ENCODE assay signal across 29 cellular contexts in the genomic region with DNA sequence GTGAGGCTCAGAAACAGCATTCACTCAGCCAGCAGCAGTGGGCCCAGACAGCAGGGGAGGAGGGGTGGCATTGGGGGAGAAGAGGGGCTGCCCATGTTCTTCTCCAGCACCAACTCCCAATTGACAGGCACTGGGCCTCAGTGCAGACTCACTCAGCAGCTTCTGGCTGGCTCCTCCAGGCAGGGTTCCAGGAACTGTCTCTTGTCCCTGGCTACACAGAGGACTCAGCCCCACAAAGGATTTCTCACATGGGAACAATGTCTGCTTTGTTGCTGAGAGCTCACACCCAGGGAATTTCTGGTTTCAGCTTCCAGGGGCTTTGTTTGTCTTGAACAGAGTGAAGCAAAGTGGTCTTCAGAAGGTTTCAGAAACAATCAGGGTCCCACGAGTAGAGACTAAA.
"Had no signal": no experiment of that assay in that cellular context is flagged by ENCODE, and none has a peak within 500 bp of the region (broad histone marks: within the 10 kb centered on the region; RNA-seq: fewer than 3 reads in every experiment).

No MANE protein-coding gene starts in this region.

- H3K27ac ChIP-seq: coronary artery, esophagus muscularis mucosa, foreskin keratinocyte, gastroesophageal sphincter, heart right ventricle, lower lobe of right lung, parathyroid adenoma, psoas muscle, right lobe of liver, stomach, transverse colon, vagina had no signal

- H2AFZ ChIP-seq: parathyroid adenoma had no signal

- H3K27me3 ChIP-seq: esophagus muscularis mucosa, foreskin keratinocyte, gastroesophageal sphincter, heart right ventricle, right lobe of liver, stomach, transverse colon, vagina had no signal

- H3K79me2 ChIP-seq: parathyroid adenoma had no signal

- H3K9ac ChIP-seq: parathyroid adenoma had no signal

- H3K36me3 ChIP-seq: esophagus muscularis mucosa, gastroesophageal sphincter, heart right ventricle, lower lobe of right lung, right lobe of liver, stomach, transverse colon, vagina had no signal

- FAIRE-seq: endothelial cell of umbilical vein, small intestine had no signal

- H3K9me3 ChIP-seq: esophagus muscularis mucosa, gastroesophageal sphincter, heart right ventricle, lower lobe of right lung, mucosa of descending colon, psoas muscle, right lobe of liver, stomach, transverse colon, vagina had no signal

- ATAC-seq: foreskin keratinocyte; gastroesophageal sphincter; heart right ventricle; left colon; left ventricle myocardium superior; lower lobe of right lung; mucosa of descending colon; natural killer cell treated with Interleukin-12 subunit alpha and Interleukin-12 subunit beta and Interleukin-15 and Interleukin-18, amount 100 ng/mL, for 72 hours; psoas muscle had no signal

- H3K4me3 ChIP-seq: coronary artery, esophagus muscularis mucosa, gastroesophageal sphincter, heart right ventricle, lower lobe of right lung, mucosa of descending colon, psoas muscle, right lobe of liver, stomach, transverse colon, vagina had no signal

- H3K4me1 ChIP-seq: esophagus muscularis mucosa, foreskin keratinocyte, gastroesophageal sphincter, heart right ventricle, lower lobe of right lung, parathyroid adenoma, psoas muscle, right lobe of liver, stomach, transverse colon, vagina had no signal

- DNase-seq: dermis blood vessel endothelial cell; effector memory CD4-positive, alpha-beta T cell; foreskin keratinocyte; glutamatergic neuron; heart right ventricle; hippocampal formation; islet precursor cell; kidney glomerular epithelial cell; left colon; left ventricle myocardium superior; lower lobe of right lung; mucosa of descending colon; naive B cell; psoas muscle; small intestine; stimulated activated CD4-positive, alpha-beta T cell treated with anti-CD3 and anti-CD28 coated beads, Interleukin-1b, Interleukin-23, amount 100 ng/mL, for 48 hours; stimulated activated CD4-positive, alpha-beta T cell treated with anti-CD3 and anti-CD28 coated beads, Interleukin-4, amount 100 ng/mL, for 1 hour; stimulated activated CD8-positive, alpha-beta memory T cell treated with anti-CD3 and anti-CD28 coated beads, Interleukin-4, amount 100 ng/mL, for 48 hours; stimulated activated naive CD4-positive, alpha-beta T cell treated with Interleukin-2 at 50 U/mL for 16 hours; stomach; transverse colon had no signal
